24 cellular contexts compared by ENCODE assay signal in the genomic region with DNA sequence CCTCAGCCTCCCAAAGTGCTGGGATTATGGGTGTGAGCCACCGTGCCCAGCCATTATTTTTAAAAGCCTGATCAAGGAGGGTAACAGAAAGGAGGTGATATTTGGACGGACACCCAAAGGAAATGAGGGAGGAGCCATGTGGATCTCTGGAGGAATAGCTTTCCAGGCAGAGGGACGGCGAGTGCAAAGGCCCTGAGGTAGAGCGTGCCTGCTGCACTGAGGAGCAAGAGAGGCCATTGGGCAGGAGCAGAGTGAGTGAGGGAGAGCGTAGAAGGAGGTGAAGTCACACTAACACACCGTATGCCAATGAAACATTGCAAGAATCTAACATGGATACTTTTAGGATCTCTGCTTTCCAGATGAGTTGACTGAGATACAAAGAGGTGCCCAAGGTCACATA.
"Had no signal": no experiment of that assay in that cellular context is flagged by ENCODE, and none has a peak within 500 bp of the region (broad histone marks: within the 10 kb centered on the region; RNA-seq: fewer than 3 reads in every experiment).

No MANE protein-coding gene starts in this region.

- FAIRE-seq: small intestine, urothelium cell line had no signal

- H3K4me3 ChIP-seq: heart right ventricle, hepatocyte, left ventricle myocardium inferior, lung, ovary, prostate gland, sigmoid colon, spleen, suprapubic skin, thoracic aorta, tibial artery, upper lobe of right lung had no signal

- H3K27me3 ChIP-seq: hepatocyte, ovary, sigmoid colon had no signal

- H3K27ac ChIP-seq: heart right ventricle, hepatocyte, left ventricle myocardium inferior, ovary, prostate gland, sigmoid colon, spleen, suprapubic skin, thoracic aorta, tibial artery, upper lobe of right lung had no signal

- H3K36me3 ChIP-seq: heart right ventricle, left ventricle myocardium inferior, ovary, prostate gland, sigmoid colon, spleen, suprapubic skin, thoracic aorta, tibial artery, upper lobe of right lung had no signal

- ATAC-seq: heart right ventricle; natural killer cell; right cardiac atrium; stimulated activated effector memory CD8-positive, alpha-beta T cell treated with anti-CD3 and anti-CD28 coated beads, Interleukin-12 subunit alpha, Interleukin-12 subunit beta, amount 100 ng/mL, for 72 hours; upper lobe of right lung had no signal

- DNase-seq: heart right ventricle; islet precursor cell; left ventricle myocardium inferior; mesendoderm; naive B cell; natural killer cell; ovary; retina; right cardiac atrium; sigmoid colon; small intestine; spleen; stimulated activated CD4-positive, alpha-beta T cell treated with anti-CD3 and anti-CD28 coated beads, Interleukin-4, amount 100 ng/mL, for 24 hours; stimulated activated naive CD4-positive, alpha-beta T cell; tibial artery; trophoblast cell; upper lobe of right lung had no signal

- H3K4me2 ChIP-seq: hepatocyte had no signal

- H3K4me1 ChIP-seq: heart right ventricle, left ventricle myocardium inferior, prostate gland, suprapubic skin, upper lobe of right lung had no signal

- H3K79me2 ChIP-seq: hepatocyte had no signal

- H3K9me3 ChIP-seq: heart right ventricle, left ventricle myocardium inferior, ovary, prostate gland, sigmoid colon, spleen, suprapubic skin, thoracic aorta, tibial artery, upper lobe of right lung had no signal

- H2AFZ ChIP-seq: hepatocyte had no signal
